1 cellular context compared by ENCODE assay signal in genomic region chr7:143388491-143389101, GRCh38.
A peak's percentile ranks its signal among the peaks of the same experiment; 100 is the strongest.
TF ChIP-seq lines count a peak whose summit lies in the region.

No MANE protein-coding gene starts in this region.

TF ChIP-seq in HepG2, 621 proteins besides CTCF, POLR2A, EP300 and RAD21:
- TF ChIP-seq STAT6 (CRISPR knock-in tag; IDR thresholded peaks at IDR 0.05; ENCODE audit: borderline replicate concordance) (no peak), SNRNP70 (IDR thresholded peaks at IDR 0.05; ENCODE audit: low read depth, low read length) (no peak), KDM6A (CRISPR knock-in tag; IDR thresholded peaks at IDR 0.05; ENCODE audit: low read depth) (no peak), RBFOX2 (IDR thresholded peaks at IDR 0.05; ENCODE audit: low read depth, low read length) (peak; percentile 41; the same call in 1 of the 2 replicates), SIN3B (IDR thresholded peaks at IDR 0.05; ENCODE audit: low read length) (no peak), ZNF275 (CRISPR knock-in tag; IDR thresholded peaks at IDR 0.05; ENCODE audit: borderline replicate concordance) (no peak), ISX (CRISPR knock-in tag; conservative IDR thresholded peaks at IDR 0.05) (no peak), ZNF558 (CRISPR knock-in tag; IDR thresholded peaks at IDR 0.05; ENCODE audit: borderline replicate concordance) (no peak), NFE2L2 (IDR thresholded peaks at IDR 0.05; ENCODE audit: low read length) (no peak), KMT2A (CRISPR knock-in tag; IDR thresholded peaks at IDR 0.05) (no peak)
- TF ChIP-seq, protein P1, sequence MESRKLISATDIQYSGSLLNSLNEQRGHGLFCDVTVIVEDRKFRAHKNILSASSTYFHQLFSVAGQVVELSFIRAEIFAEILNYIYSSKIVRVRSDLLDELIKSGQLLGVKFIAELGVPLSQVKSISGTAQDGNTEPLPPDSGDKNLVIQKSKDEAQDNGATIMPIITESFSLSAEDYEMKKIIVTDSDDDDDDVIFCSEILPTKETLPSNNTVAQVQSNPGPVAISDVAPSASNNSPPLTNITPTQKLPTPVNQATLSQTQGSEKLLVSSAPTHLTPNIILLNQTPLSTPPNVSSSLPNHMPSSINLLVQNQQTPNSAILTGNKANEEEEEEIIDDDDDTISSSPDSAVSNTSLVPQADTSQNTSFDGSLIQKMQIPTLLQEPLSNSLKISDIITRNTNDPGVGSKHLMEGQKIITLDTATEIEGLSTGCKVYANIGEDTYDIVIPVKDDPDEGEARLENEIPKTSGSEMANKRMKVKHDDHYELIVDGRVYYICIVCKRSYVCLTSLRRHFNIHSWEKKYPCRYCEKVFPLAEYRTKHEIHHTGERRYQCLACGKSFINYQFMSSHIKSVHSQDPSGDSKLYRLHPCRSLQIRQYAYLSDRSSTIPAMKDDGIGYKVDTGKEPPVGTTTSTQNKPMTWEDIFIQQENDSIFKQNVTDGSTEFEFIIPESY (CRISPR knock-in tag; IDR thresholded peaks at IDR 0.05): peak; percentile 20; the same call in 1 of the 2 replicates
- TF ChIP-seq, protein P2, sequence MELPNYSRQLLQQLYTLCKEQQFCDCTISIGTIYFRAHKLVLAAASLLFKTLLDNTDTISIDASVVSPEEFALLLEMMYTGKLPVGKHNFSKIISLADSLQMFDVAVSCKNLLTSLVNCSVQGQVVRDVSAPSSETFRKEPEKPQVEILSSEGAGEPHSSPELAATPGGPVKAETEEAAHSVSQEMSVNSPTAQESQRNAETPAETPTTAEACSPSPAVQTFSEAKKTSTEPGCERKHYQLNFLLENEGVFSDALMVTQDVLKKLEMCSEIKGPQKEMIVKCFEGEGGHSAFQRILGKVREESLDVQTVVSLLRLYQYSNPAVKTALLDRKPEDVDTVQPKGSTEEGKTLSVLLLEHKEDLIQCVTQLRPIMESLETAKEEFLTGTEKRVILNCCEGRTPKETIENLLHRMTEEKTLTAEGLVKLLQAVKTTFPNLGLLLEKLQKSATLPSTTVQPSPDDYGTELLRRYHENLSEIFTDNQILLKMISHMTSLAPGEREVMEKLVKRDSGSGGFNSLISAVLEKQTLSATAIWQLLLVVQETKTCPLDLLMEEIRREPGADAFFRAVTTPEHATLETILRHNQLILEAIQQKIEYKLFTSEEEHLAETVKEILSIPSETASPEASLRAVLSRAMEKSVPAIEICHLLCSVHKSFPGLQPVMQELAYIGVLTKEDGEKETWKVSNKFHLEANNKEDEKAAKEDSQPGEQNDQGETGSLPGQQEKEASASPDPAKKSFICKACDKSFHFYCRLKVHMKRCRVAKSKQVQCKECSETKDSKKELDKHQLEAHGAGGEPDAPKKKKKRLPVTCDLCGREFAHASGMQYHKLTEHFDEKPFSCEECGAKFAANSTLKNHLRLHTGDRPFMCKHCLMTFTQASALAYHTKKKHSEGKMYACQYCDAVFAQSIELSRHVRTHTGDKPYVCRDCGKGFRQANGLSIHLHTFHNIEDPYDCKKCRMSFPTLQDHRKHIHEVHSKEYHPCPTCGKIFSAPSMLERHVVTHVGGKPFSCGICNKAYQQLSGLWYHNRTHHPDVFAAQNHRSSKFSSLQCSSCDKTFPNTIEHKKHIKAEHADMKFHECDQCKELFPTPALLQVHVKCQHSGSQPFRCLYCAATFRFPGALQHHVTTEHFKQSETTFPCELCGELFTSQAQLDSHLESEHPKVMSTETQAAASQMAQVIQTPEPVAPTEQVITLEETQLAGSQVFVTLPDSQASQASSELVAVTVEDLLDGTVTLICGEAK (IDR thresholded peaks at IDR 0.05): no peak
- TF ChIP-seq, protein P2 (CRISPR knock-in tag; IDR thresholded peaks at IDR 0.05): no peak
